ENCODE assay signal across 12 cellular contexts in genomic region chr1:154730986-154731489, GRCh38.
A peak's percentile ranks its signal among the peaks of the same experiment; 100 is the strongest.
DNase-seq lines count a peak whose midpoint lies in the region; ATAC-seq, FAIRE-seq and TF ChIP-seq lines count a peak whose summit lies in the region.
"Had no signal": no experiment of that assay in that cellular context is flagged by ENCODE, and none has a peak within 500 bp of the region (broad histone marks: within the 10 kb centered on the region; RNA-seq: fewer than 3 reads in every experiment).

No MANE protein-coding gene starts in this region.

- TF ChIP-seq CTCF in mammary epithelial cell (conservative IDR thresholded peaks at IDR 0.05 in 1 of 2, IDR thresholded peaks at IDR 0.05 in 1 of 2; ENCODE audit: extremely low read depth in 1 of 2, insufficient read depth in 1 of 2, low read depth in 1 of 2, low read length in 2 of 2) (no peak), lung (IDR thresholded peaks at IDR 0.05; ENCODE audit: control extremely low read depth, extremely low read depth) (no peak), upper lobe of left lung (IDR thresholded peaks at IDR 0.05) (no peak), glutamatergic neuron (IDR thresholded peaks at IDR 0.05; ENCODE audit: partially characterized antibody, unreplicated experiment) (no peak), GM20000 (IDR thresholded peaks at IDR 0.05; ENCODE audit: extremely low read depth, missing control alignments) (no peak)

- H3K4me3 ChIP-seq in mammary epithelial cell (replicated peaks in 1 of 3; ENCODE audit: insufficient read depth in 1 of 3, low read depth in 2 of 3, low read length in 3 of 3), result no peak overlapping the region
- no peak overlapping the region for H3K4me3 ChIP-seq in lung
- H3K4me3 ChIP-seq in upper lobe of left lung, result no peak overlapping the region
- H3K4me3 ChIP-seq: K562 had no signal

- H3K36me3 Mint-ChIP-seq in glutamatergic neuron (ENCODE audit: unreplicated experiment), result no peaks in the 10 kb centered on the region
- H3K36me3 Mint-ChIP-seq: naive thymus-derived CD8-positive, alpha-beta T cell had no signal

- H3K4me1 ChIP-seq in mammary epithelial cell (ENCODE audit: insufficient read depth, low read length) (peaks cover 9% of the 10 kb centered on the region), lung (ENCODE audit: control insufficient read depth in 2 of 2, insufficient read depth in 2 of 2, low read length in 2 of 2) (peaks cover 8 to 14% of the 10 kb centered on the region in 2 donors), upper lobe of left lung (peaks cover 7 to 21% (median 18%) of the 10 kb centered on the region in 4 donors)

- H3K27me3 Mint-ChIP-seq in glutamatergic neuron (ENCODE audit: unreplicated experiment), result peaks cover 5% of the 10 kb centered on the region

- TF ChIP-seq POLR2A in upper lobe of left lung (IDR thresholded peaks at IDR 0.05) (no peak), GM12892 (IDR thresholded peaks at IDR 0.05; ENCODE audit: low read depth, low read length) (no peak)

- H2AFZ ChIP-seq in mammary epithelial cell (ENCODE audit: low read depth, low read length), result peak overlapping the region; percentile 15

- CTCF ChIA-PET in mammary epithelial cell (lab: Charles Lee; ENCODE audit: low non-redundant PET), result no interaction called here

- H3K9me3 Mint-ChIP-seq in glutamatergic neuron (ENCODE audit: unreplicated experiment), result peaks cover 6% of the 10 kb centered on the region
- H3K9me3 Mint-ChIP-seq: naive thymus-derived CD8-positive, alpha-beta T cell had no signal

- H3K9ac ChIP-seq in mammary epithelial cell (ENCODE audit: insufficient read depth, low read length), result no peak overlapping the region

- 31% methylated on average over 8 of the region's 10 CpGs for WGBS in mammary epithelial cell (ENCODE audit: low coverage, missing lambda C conversion rate)
- 32 to 47% methylated on average over 10 of the region's 10 CpGs for WGBS in lung, 2 donors
- WGBS in upper lobe of left lung, 2 donors, result 41 to 45% methylated on average over 9 to 10 of the region's 10 CpGs

- in situ Hi-C loops in mammary epithelial cell (cut with MboI; ENCODE audit: low sequenced_read_pairs in 2 of 2), result loop anchor here in 1 of 2 donors (10.0 kb wide), 1 partner anchor 66 kb away; no protein-coding TSS in a partner anchor

- H3K9me3 ChIP-seq in mammary epithelial cell (replicated peaks; ENCODE audit: insufficient read depth, low read length), result no peaks in the 10 kb centered on the region
- H3K9me3 ChIP-seq in lung (ENCODE audit: control insufficient read depth in 2 of 2, insufficient read depth in 1 of 2, low read length in 1 of 2), result no peaks in the 10 kb centered on the region
- no peaks in the 10 kb centered on the region for H3K9me3 ChIP-seq in upper lobe of left lung

- H3K79me2 ChIP-seq in mammary epithelial cell (ENCODE audit: insufficient read depth, low read length), result no peaks in the 10 kb centered on the region

- H4K20me1 ChIP-seq in mammary epithelial cell (ENCODE audit: insufficient read depth, low read length), result no peaks in the 10 kb centered on the region

- no peak overlapping the region for H3K4me2 ChIP-seq in mammary epithelial cell (ENCODE audit: insufficient read depth, low read depth, low read length)

- no TSS peak for BruUV-seq in mammary epithelial cell (replicated peaks; lab: Mats Ljungman, UMichigan)

- no peak overlapping the region for H3K27ac ChIP-seq in mammary epithelial cell (ENCODE audit: insufficient read depth, low read depth, low read length)
- H3K27ac ChIP-seq in lung (ENCODE audit: low read depth in 1 of 2, low read length in 1 of 2), result peak overlapping the region; percentile 37 to 60
- H3K27ac ChIP-seq in upper lobe of left lung, result peak overlapping the region; percentile 4 to 64 (median 12)

- peaks cover 27% of the 10 kb centered on the region for H3K4me1 Mint-ChIP-seq in glutamatergic neuron (ENCODE audit: low read depth, unreplicated experiment)

- intact Hi-C loops in mammary epithelial cell (cut with micrococcal nuclease), result no loop called here

- TF ChIP-seq EP300 in upper lobe of left lung (IDR thresholded peaks at IDR 0.05), result no peak

- no peak overlapping the region for H3K4me3 Mint-ChIP-seq in glutamatergic neuron (ENCODE audit: unreplicated experiment)
- H3K4me3 Mint-ChIP-seq: naive thymus-derived CD8-positive, alpha-beta T cell had no signal

- dilution Hi-C loops in mammary epithelial cell (cut with HindIII; ENCODE audit: low sequenced_read_pairs), result no loop called here

- no peak for FAIRE-seq in GM12892 (lab: Jason Lieb, UNC)
- FAIRE-seq: K562 had no signal

- H3K36me3 ChIP-seq in mammary epithelial cell (ENCODE audit: insufficient read depth, low read length) (no peaks in the 10 kb centered on the region), lung (ENCODE audit: control insufficient read depth in 2 of 2, insufficient read depth in 2 of 2, low read length in 2 of 2) (no peaks in the 10 kb centered on the region), upper lobe of left lung (no peaks in the 10 kb centered on the region)

- DNase-seq in NCI-H748 (lab: John Stamatoyannopoulos, UW; ENCODE audit: unreplicated experiment) (peak; percentile 13), NCI-H748 treated with DMSO at 0.1 percent for 48 hours (lab: John Stamatoyannopoulos, UW) (no peak), mammary epithelial cell (no peak), lung (ENCODE audit: low spot score) (no peak), upper lobe of left lung (no peak), glutamatergic neuron (no peak), GM12892 (ENCODE audit: insufficient read length) (no peak), GM20000 (ENCODE audit: low spot score) (no peak)
- DNase-seq: activated CD8-positive, alpha-beta memory T cell treated with anti-CD3 and anti-CD28 coated beads, Interleukin-2, amount 50 U/mL, for 48 hours; effector CD8-positive, alpha-beta T cell had no signal

- no peak for ATAC-seq in lung (ENCODE audit: insufficient read depth, low FRiP score)
- ATAC-seq in upper lobe of left lung (ENCODE audit: low FRiP score in 2 of 2), result no peak
- ATAC-seq: naive thymus-derived CD8-positive, alpha-beta T cell had no signal

- no peak overlapping the region for H3K27ac Mint-ChIP-seq in glutamatergic neuron (ENCODE audit: unreplicated experiment)
- H3K27ac Mint-ChIP-seq: naive thymus-derived CD8-positive, alpha-beta T cell had no signal

- H3K27me3 ChIP-seq in mammary epithelial cell (ENCODE audit: insufficient read depth, low read length) (no peaks in the 10 kb centered on the region), lung (ENCODE audit: control insufficient read depth, insufficient read depth) (no peaks in the 10 kb centered on the region), upper lobe of left lung (no peaks in the 10 kb centered on the region)
